In genomic region chr16:67001159-67001486, GRCh38 we compare ENCODE assay signal across 9 cellular contexts. TPM values are rescaled to one million over a fixed set of nuclear protein-coding genes. Genes with fewer than 3 reads are reported as not detected.
A peak's percentile ranks its signal among the peaks of the same experiment; 100 is the strongest.
DNase-seq lines count a peak whose midpoint lies in the region; ATAC-seq and TF ChIP-seq lines count a peak whose summit lies in the region.
"Had no signal": no experiment of that assay in that cellular context is flagged by ENCODE, and none has a peak within 500 bp of the region (broad histone marks: within the 10 kb centered on the region; RNA-seq: fewer than 3 reads in every experiment).

No MANE protein-coding gene starts in this region.

- no peak overlapping the region for H3K27ac ChIP-seq in iPS DF 6.9 (ENCODE audit: low read length)
- no peak overlapping the region for H3K27ac ChIP-seq in stomach smooth muscle (ENCODE audit: low read length)

- peaks cover 15% of the 10 kb centered on the region for H3K4me1 Mint-ChIP-seq in activated CD4-positive, alpha-beta T cell treated with anti-CD3 and anti-CD28 coated beads for 36 hours
- peaks cover 13% of the 10 kb centered on the region for H3K4me1 Mint-ChIP-seq in activated naive CD8-positive, alpha-beta T cell treated with anti-CD3 and anti-CD28 coated beads, Interleukin-2, amount 50 U/mL, for 24 hours

- H3K9me3 ChIP-seq in iPS DF 6.9 (ENCODE audit: control insufficient read depth, insufficient read depth, low read length), result no peaks in the 10 kb centered on the region
- H3K9me3 ChIP-seq in stomach smooth muscle (ENCODE audit: control insufficient read depth in 2 of 2, low read length in 2 of 2), result no peaks in the 10 kb centered on the region

- no peak for DNase-seq in activated CD4-positive, alpha-beta T cell treated with anti-CD3 and anti-CD28 coated beads for 36 hours
- no peak for DNase-seq in activated CD4-positive, alpha-beta T cell treated with anti-CD3 and anti-CD28 coated beads for 1 hour
- no peak for DNase-seq in activated naive CD8-positive, alpha-beta T cell treated with anti-CD3 and anti-CD28 coated beads, Interleukin-2, amount 50 U/mL, for 24 hours
- DNase-seq in iPS DF 6.9 (ENCODE audit: low read depth, low spot score) (no peak), GM20000 (ENCODE audit: low spot score) (no peak), NCI-H524 treated with DMSO at 0.1 percent for 48 hours (lab: John Stamatoyannopoulos, UW) (no peak)
- DNase-seq: ACHN had no signal

- no peak for ATAC-seq in activated CD4-positive, alpha-beta T cell treated with anti-CD3 and anti-CD28 coated beads for 36 hours
- ATAC-seq in activated naive CD8-positive, alpha-beta T cell treated with anti-CD3 and anti-CD28 coated beads, Interleukin-2, amount 50 U/mL, for 24 hours, result peak; percentile 16
- ATAC-seq in HG02981 (IDR thresholded peaks at IDR 0.05; ENCODE audit: unreplicated experiment), result no peak

- H3K27me3 ChIP-seq in iPS DF 6.9 (ENCODE audit: control insufficient read depth, insufficient read depth, low read length) (peaks cover 21% of the 10 kb centered on the region; the same call in 1 of the 2 replicates), stomach smooth muscle (ENCODE audit: control insufficient read depth in 1 of 2, insufficient read depth in 2 of 2, low read length in 2 of 2) (peaks cover 6 to 19% of the 10 kb centered on the region in 2 donors)

- no peaks in the 10 kb centered on the region for H3K27me3 Mint-ChIP-seq in activated CD4-positive, alpha-beta T cell treated with anti-CD3 and anti-CD28 coated beads for 36 hours
- no peaks in the 10 kb centered on the region for H3K27me3 Mint-ChIP-seq in activated naive CD8-positive, alpha-beta T cell treated with anti-CD3 and anti-CD28 coated beads, Interleukin-2, amount 50 U/mL, for 24 hours

- H3K4me3 Mint-ChIP-seq in activated CD4-positive, alpha-beta T cell treated with anti-CD3 and anti-CD28 coated beads for 36 hours, result peak overlapping the region; percentile 74
- peak overlapping the region; percentile 12 for H3K4me3 Mint-ChIP-seq in activated naive CD8-positive, alpha-beta T cell treated with anti-CD3 and anti-CD28 coated beads, Interleukin-2, amount 50 U/mL, for 24 hours

- no peaks in the 10 kb centered on the region for H3K36me3 ChIP-seq in iPS DF 6.9 (ENCODE audit: control insufficient read depth, insufficient read depth, low read length)
- H3K36me3 ChIP-seq in stomach smooth muscle (ENCODE audit: control insufficient read depth in 2 of 2, insufficient read depth in 2 of 2, low read length in 2 of 2), result no peaks in the 10 kb centered on the region

- TF ChIP-seq CTCF in GM20000 (IDR thresholded peaks at IDR 0.05; ENCODE audit: extremely low read depth, missing control alignments), result no peak

- H3K36me3 Mint-ChIP-seq in activated CD4-positive, alpha-beta T cell treated with anti-CD3 and anti-CD28 coated beads for 36 hours (ENCODE audit: low read depth), result peaks cover 5% of the 10 kb centered on the region
- H3K36me3 Mint-ChIP-seq in activated naive CD8-positive, alpha-beta T cell treated with anti-CD3 and anti-CD28 coated beads, Interleukin-2, amount 50 U/mL, for 24 hours (ENCODE audit: low read depth), result no peaks in the 10 kb centered on the region

- H3K9me3 Mint-ChIP-seq in activated CD4-positive, alpha-beta T cell treated with anti-CD3 and anti-CD28 coated beads for 36 hours (ENCODE audit: low read depth), result no peaks in the 10 kb centered on the region
- no peaks in the 10 kb centered on the region for H3K9me3 Mint-ChIP-seq in activated naive CD8-positive, alpha-beta T cell treated with anti-CD3 and anti-CD28 coated beads, Interleukin-2, amount 50 U/mL, for 24 hours

- CTCF ChIA-PET in activated CD4-positive, alpha-beta T cell treated with anti-CD3 and anti-CD28 coated beads for 36 hours (lab: Charles Lee), result interaction anchor here (2.0 kb wide), 1 partner anchor 17 kb away, joined by 5 read pairs; no protein-coding TSS in a partner anchor

- no peak overlapping the region for H3K27ac Mint-ChIP-seq in activated CD4-positive, alpha-beta T cell treated with anti-CD3 and anti-CD28 coated beads for 36 hours
- H3K27ac Mint-ChIP-seq in activated naive CD8-positive, alpha-beta T cell treated with anti-CD3 and anti-CD28 coated beads, Interleukin-2, amount 50 U/mL, for 24 hours, result no peak overlapping the region

- POLR2A ChIA-PET in activated CD4-positive, alpha-beta T cell treated with anti-CD3 and anti-CD28 coated beads for 36 hours (lab: Charles Lee), result no interaction called here

- intact Hi-C loops in activated CD4-positive, alpha-beta T cell treated with anti-CD3 and anti-CD28 coated beads for 36 hours (cut with DNase I, micrococcal nuclease), result loop anchor here (1.0 to 2.0 kb wide), 2 partner anchors 12 to 16 kb away; no protein-coding TSS in a partner anchor

- H3K4me1 ChIP-seq in iPS DF 6.9 (ENCODE audit: control insufficient read depth, insufficient read depth, low read length) (no peaks in the 10 kb centered on the region), stomach smooth muscle (ENCODE audit: control insufficient read depth, insufficient read depth, low read length) (peaks cover 16% of the 10 kb centered on the region)

- peak overlapping the region; percentile 11; the same call in 1 of the 2 replicates for H3K4me3 ChIP-seq in iPS DF 6.9 (ENCODE audit: low read length)
- H3K4me3 ChIP-seq in stomach smooth muscle (ENCODE audit: low read length in 2 of 2), result peak overlapping the region; percentile 40 to 58

- H3K9ac ChIP-seq in stomach smooth muscle (ENCODE audit: low read length in 2 of 2), result no peak overlapping the region

- WGBS in iPS DF 6.9 (ENCODE audit: insufficient coverage, insufficient read length), result no CpG with 5 or more reads among the region's 23 CpGs

RNA-seq across cellular contexts. Expression of gene CES4A, which starts 12.7 kb away (rescaled TPM):
- total RNA-seq in activated CD4-positive, alpha-beta T cell treated with anti-CD3 and anti-CD28 coated beads for 36 hours, result 10 to 100 TPM; 13.5 to 15.7 TPM

RNA-seq across cellular contexts. Expression of gene CBFB, which starts 27.8 kb away (rescaled TPM):
- 10 to 100 TPM; 84.6 to 90.2 TPM for total RNA-seq in activated CD4-positive, alpha-beta T cell treated with anti-CD3 and anti-CD28 coated beads for 36 hours

RNA-seq across cellular contexts. Expression of gene CES3, which starts 40.1 kb away (rescaled TPM):
- 1 to 10 TPM; 1.6 to 1.9 TPM for total RNA-seq in activated CD4-positive, alpha-beta T cell treated with anti-CD3 and anti-CD28 coated beads for 36 hours
